1 cellular context compared by ENCODE assay signal in genomic region chr17:3693829-3694231, GRCh38.
TF ChIP-seq lines count a peak whose summit lies in the region.

No MANE protein-coding gene starts in this region.

TF ChIP-seq in GM12878, 131 proteins besides CTCF, POLR2A, EP300 and RAD21 (continued from another document):
- 0 out of 2 replicates have a peak, but pooled peaks have one; percentile 32 for TF ChIP-seq TCF3 (IDR thresholded peaks at IDR 0.05; ENCODE audit: borderline replicate concordance, insufficient read depth, low read depth, low read length)
- TF ChIP-seq ZNF217 (IDR thresholded peaks at IDR 0.05): 0 out of 2 replicates have a peak, but pooled peaks have one; percentile 61
- no peak for TF ChIP-seq TARDBP (IDR thresholded peaks at IDR 0.05; ENCODE audit: borderline replicate concordance)
